In the genomic region with DNA sequence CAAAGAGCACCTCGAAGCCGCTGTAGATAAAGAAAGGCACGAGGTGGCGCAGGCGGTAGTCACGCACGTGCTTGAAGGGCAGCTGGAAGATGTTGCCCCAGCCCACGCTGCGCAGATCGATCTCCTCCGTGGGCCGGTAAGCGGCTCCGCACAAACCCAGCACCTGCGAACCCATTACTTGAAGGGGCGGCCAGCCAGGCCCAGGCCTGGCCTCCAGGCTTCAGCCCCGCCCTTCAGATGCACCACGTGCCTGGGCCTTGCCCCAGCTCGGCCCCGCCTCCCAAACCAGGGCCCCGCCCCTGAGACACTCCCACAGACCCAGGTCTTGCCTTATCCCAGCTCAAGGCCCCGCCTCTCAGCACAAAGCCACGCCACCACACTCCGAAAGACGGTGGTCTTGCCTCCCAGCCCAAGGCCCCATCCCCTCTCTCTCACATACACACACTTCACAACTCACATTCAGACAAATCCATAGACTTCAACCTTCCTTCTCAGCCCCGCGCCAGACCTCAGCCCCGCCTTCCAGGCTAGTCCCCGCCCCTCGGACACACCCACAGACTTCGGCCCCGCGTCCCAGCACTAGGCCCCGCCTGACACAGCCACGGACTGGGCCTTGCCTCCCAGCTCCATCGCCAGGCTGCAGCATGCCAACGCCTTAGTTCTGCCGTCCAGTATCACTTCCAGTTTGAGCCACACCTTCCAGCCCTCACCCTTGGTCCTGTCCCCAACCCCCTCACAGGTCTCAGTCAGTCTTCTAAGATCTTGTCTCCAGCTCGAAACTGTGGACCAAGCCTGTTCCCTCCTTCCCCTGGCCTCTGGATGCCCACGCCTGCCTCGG, we compare ENCODE assay signal across 8 cellular contexts. TPM values are rescaled to one million over a fixed set of nuclear protein-coding genes. Genes with fewer than 3 reads are reported as not detected.
A peak's percentile ranks its signal among the peaks of the same experiment; 100 is the strongest.
DNase-seq lines count a peak whose midpoint lies in the region; ATAC-seq and TF ChIP-seq lines count a peak whose summit lies in the region.

No MANE protein-coding gene starts in this region.

- H3K27me3 Mint-ChIP-seq in activated T-cell treated with anti-CD3 and anti-CD28 coated beads, Interleukin-2, amount 50 U/mL, for 72 hours (ENCODE audit: low read depth): no peaks in the 10 kb centered on the region

- H3K79me2 ChIP-seq in MM.1S (ENCODE audit: low read length): peaks cover 51% of the 10 kb centered on the region

- TF ChIP-seq CTCF in MM.1S (IDR thresholded peaks at IDR 0.05; ENCODE audit: low read length): no peak
- TF ChIP-seq CTCF in thyroid gland (IDR thresholded peaks at IDR 0.05): no peak

- no peak overlapping the region for H3K27ac Mint-ChIP-seq in activated T-cell treated with anti-CD3 and anti-CD28 coated beads, Interleukin-2, amount 50 U/mL, for 72 hours

- H3K9me3 ChIP-seq in MM.1S (replicated peaks; ENCODE audit: insufficient read depth, low read length) (no peaks in the 10 kb centered on the region), iPS-20b (ENCODE audit: insufficient read depth, low read depth, low read length) (no peaks in the 10 kb centered on the region), thyroid gland (no peaks in the 10 kb centered on the region)

- H3K4me3 Mint-ChIP-seq in activated T-cell treated with anti-CD3 and anti-CD28 coated beads, Interleukin-2, amount 50 U/mL, for 72 hours: no peak overlapping the region

- 73 to 74% methylated on average over 35 to 39 of the region's 41 CpGs for whole genome bisulfite sequencing in thyroid gland, 2 donors

- ATAC-seq in activated T-cell treated with anti-CD3 and anti-CD28 coated beads, Interleukin-2, amount 50 U/mL, for 72 hours (replicated peaks in 1 of 2): peak; percentile 69
- ATAC-seq in HG02970 (IDR thresholded peaks at IDR 0.05; ENCODE audit: low FRiP score, unreplicated experiment) (no peak), HG03354 (IDR thresholded peaks at IDR 0.05; ENCODE audit: poor library complexity, severe bottlenecking, unreplicated experiment) (no peak)

- H4K20me1 ChIP-seq in MM.1S (ENCODE audit: insufficient read depth, low read length): no peaks in the 10 kb centered on the region

- H3K36me3 Mint-ChIP-seq in activated T-cell treated with anti-CD3 and anti-CD28 coated beads, Interleukin-2, amount 50 U/mL, for 72 hours (ENCODE audit: insufficient read depth in 2 of 2): no peaks in the 10 kb centered on the region

- DNase-seq in COLO668 (lab: John Stamatoyannopoulos, UW; ENCODE audit: unreplicated experiment) (peak; percentile 37), MM.1S (peak; percentile 73), thyroid gland (peak; percentile 29 to 44), NCI-H1930 (lab: John Stamatoyannopoulos, UW) (no peak)
- DNase-seq in activated T-cell treated with anti-CD3 and anti-CD28 coated beads, Interleukin-2, amount 50 U/mL, for 72 hours: peak; percentile 52 to 66

- no peaks in the 10 kb centered on the region for H3K9me2 ChIP-seq in MM.1S (replicated peaks; ENCODE audit: insufficient read depth, low read length)

- peaks cover 43% of the 10 kb centered on the region for H3F3A ChIP-seq in MM.1S (ENCODE audit: insufficient read depth, low read length)

- H3K9me3 Mint-ChIP-seq in activated T-cell treated with anti-CD3 and anti-CD28 coated beads, Interleukin-2, amount 50 U/mL, for 72 hours: no peaks in the 10 kb centered on the region

- H3K27me3 ChIP-seq in MM.1S (replicated peaks; ENCODE audit: insufficient read depth, low read length) (no peaks in the 10 kb centered on the region), iPS-20b (ENCODE audit: insufficient read depth, low read length) (no peaks in the 10 kb centered on the region), thyroid gland (no peaks in the 10 kb centered on the region)

- H3K36me3 ChIP-seq in MM.1S (replicated peaks; ENCODE audit: insufficient read depth, low read length): no peaks in the 10 kb centered on the region; the same call in 1 of the 2 replicates
- no peaks in the 10 kb centered on the region for H3K36me3 ChIP-seq in iPS-20b (ENCODE audit: insufficient read depth, low read depth, low read length)
- no peaks in the 10 kb centered on the region for H3K36me3 ChIP-seq in thyroid gland

- H3K4me1 ChIP-seq in MM.1S (ENCODE audit: low read length) (peaks cover 45% of the 10 kb centered on the region), iPS-20b (ENCODE audit: insufficient read depth, low read length) (peaks cover 9% of the 10 kb centered on the region; the same call in 1 of the 2 replicates), thyroid gland (no peaks in the 10 kb centered on the region)

- H3K4me1 Mint-ChIP-seq in activated T-cell treated with anti-CD3 and anti-CD28 coated beads, Interleukin-2, amount 50 U/mL, for 72 hours (ENCODE audit: low read depth): peaks cover 25% of the 10 kb centered on the region

- H3K27ac ChIP-seq in MM.1S (ENCODE audit: low read length): peak overlapping the region; percentile 96; the same call in 1 of the 2 replicates
- H3K27ac ChIP-seq in iPS-20b (ENCODE audit: low read length): no peak overlapping the region
- H3K27ac ChIP-seq in thyroid gland: no peak overlapping the region

- H3K4me3 ChIP-seq in MM.1S (ENCODE audit: low read length): no peak overlapping the region
- peak overlapping the region; percentile 76 for H3K4me3 ChIP-seq in iPS-20b (ENCODE audit: low read length)
- H3K4me3 ChIP-seq in thyroid gland (replicated peaks in 1 of 3): no peak overlapping the region

- H3K4me2 ChIP-seq in MM.1S (ENCODE audit: low read depth, low read length): peak overlapping the region; percentile 45; the same call in 1 of the 2 replicates

- H2AFZ ChIP-seq in MM.1S (ENCODE audit: low read length): no peak overlapping the region

- H3K9ac ChIP-seq in MM.1S (ENCODE audit: low read length) (no peak overlapping the region), iPS-20b (ENCODE audit: low read depth, low read length) (no peak overlapping the region; the same call in 1 of the 2 replicates)

- intact Hi-C loops in thyroid gland (cut with DNase I): no loop called here

- TF ChIP-seq POLR2A in thyroid gland (IDR thresholded peaks at IDR 0.05): no peak

RNA-seq across cellular contexts. Expression of a gene that starts 7.1 kb away (rescaled TPM):
- total RNA-seq in activated T-cell treated with anti-CD3 and anti-CD28 coated beads, Interleukin-2, amount 50 U/mL, for 72 hours: 10 to 100 TPM in 1 of 2 donors, 1 to 10 TPM in 1; 8.0 to 16.7 TPM
- total RNA-seq in thyroid gland: 10 to 100 TPM; 25.7 to 49.2 (median 36.3) TPM

RNA-seq across cellular contexts. Expression of a gene that starts 13.3 kb away (rescaled TPM):
- under 1 TPM; 0.10 to 0.16 TPM for total RNA-seq in activated T-cell treated with anti-CD3 and anti-CD28 coated beads, Interleukin-2, amount 50 U/mL, for 72 hours
- 1 to 10 TPM; 3.0 to 6.6 (median 3.5) TPM for total RNA-seq in thyroid gland

RNA-seq across cellular contexts. Expression of a gene that starts 33.6 kb away (rescaled TPM):
- total RNA-seq in activated T-cell treated with anti-CD3 and anti-CD28 coated beads, Interleukin-2, amount 50 U/mL, for 72 hours: 100 to 1,000 TPM; 128 to 129 TPM
- total RNA-seq in thyroid gland: 100 to 1,000 TPM; 222 to 310 (median 254) TPM

RNA-seq across cellular contexts. Expression of a gene that starts 42.0 kb away (rescaled TPM):
- total RNA-seq in activated T-cell treated with anti-CD3 and anti-CD28 coated beads, Interleukin-2, amount 50 U/mL, for 72 hours: 100 to 1,000 TPM; 141 to 146 TPM
- total RNA-seq in thyroid gland: 100 to 1,000 TPM in 3 of 4 donors, 10 to 100 TPM in 1; 74.8 to 141 (median 121) TPM

Comparison
In these comparisons a context has a peak if more than half of its experiments do, and no peak if none do; other contexts are left out.
1. DNase-seq: peak in COLO668 (single experiment), MM.1S (single experiment), activated T-cell treated with anti-CD3 and anti-CD28 coated beads, Interleukin-2, amount 50 U/mL, for 72 hours (2 of 2) and thyroid gland (2 of 2); none in NCI-H1930 (0 of 2).
2. ATAC-seq: peak in activated T-cell treated with anti-CD3 and anti-CD28 coated beads, Interleukin-2, amount 50 U/mL, for 72 hours (2 of 2); none in HG02970 (single experiment) and HG03354 (single experiment).